Comparison of ENCODE assay signal across 26 cellular contexts in genomic region chrX:13875572-13875971, GRCh38. TPM values are rescaled to one million over a fixed set of nuclear protein-coding genes. Genes with fewer than 3 reads are reported as not detected.
"Had no signal": no experiment of that assay in that cellular context is flagged by ENCODE, and none has a peak within 500 bp of the region (broad histone marks: within the 10 kb centered on the region; RNA-seq: fewer than 3 reads in every experiment).

No MANE protein-coding gene starts in this region.

- H3K36me3 Mint-ChIP-seq: activated naive CD4-positive, alpha-beta T cell treated with anti-CD3 and anti-CD28 coated beads, Interleukin-2, amount 50 U/mL, for 72 hours; T-cell had no signal

- H3K4me3 Mint-ChIP-seq: activated B cell treated with CpG ODN at 0.5 μM for 24 hours; activated CD4-positive, alpha-beta T cell treated with anti-CD3 and anti-CD28 coated beads, Interleukin-2, amount 10 ng/mL, durations not matched to agents 7 days and 5 days; activated CD8-positive, alpha-beta T cell treated with anti-CD3 and anti-CD28 coated beads for 36 hours; activated naive CD8-positive, alpha-beta T cell treated with anti-CD3 and anti-CD28 coated beads, Interleukin-2, amount 50 U/mL, for 24 hours; activated T-cell treated with anti-CD3 and anti-CD28 coated beads, Interleukin-2, amount 50 U/mL, for 72 hours; T-cell had no signal

- ATAC-seq: activated CD8-positive, alpha-beta T cell treated with anti-CD3 and anti-CD28 coated beads for 36 hours; activated naive CD4-positive, alpha-beta T cell treated with anti-CD3 and anti-CD28 coated beads, Interleukin-2, amount 50 U/mL, for 72 hours; activated naive CD8-positive, alpha-beta T cell treated with anti-CD3 and anti-CD28 coated beads, Interleukin-2, amount 50 U/mL, for 24 hours; activated T-cell treated with anti-CD3 and anti-CD28 coated beads, Interleukin-2, amount 50 U/mL, for 72 hours; T-cell had no signal

- FAIRE-seq: TTC549 had no signal

- H3K4me1 Mint-ChIP-seq: activated B cell treated with CpG ODN at 0.5 μM for 24 hours; activated CD4-positive, alpha-beta T cell treated with anti-CD3 and anti-CD28 coated beads, Interleukin-2, amount 10 ng/mL, durations not matched to agents 7 days and 5 days; activated naive CD8-positive, alpha-beta T cell treated with anti-CD3 and anti-CD28 coated beads, Interleukin-2, amount 50 U/mL, for 24 hours; T-cell had no signal

- H3K9me3 Mint-ChIP-seq: activated B cell treated with CpG ODN at 0.5 μM for 24 hours; activated CD4-positive, alpha-beta T cell treated with anti-CD3 and anti-CD28 coated beads, Interleukin-2, amount 10 ng/mL, durations not matched to agents 7 days and 5 days; activated CD8-positive, alpha-beta T cell treated with anti-CD3 and anti-CD28 coated beads for 36 hours; activated naive CD4-positive, alpha-beta T cell treated with anti-CD3 and anti-CD28 coated beads, Interleukin-2, amount 50 U/mL, for 72 hours; activated naive CD8-positive, alpha-beta T cell treated with anti-CD3 and anti-CD28 coated beads, Interleukin-2, amount 50 U/mL, for 24 hours; activated T-cell treated with anti-CD3 and anti-CD28 coated beads, Interleukin-2, amount 50 U/mL, for 72 hours; activated T-helper 2 cell treated with anti-CD3 and anti-CD28 coated beads, Interferon-gamma antibody, Interleukin-2, Interleukin-4, amounts not matched to agents 10 μg/mL and 5 μg/mL and 100 μg/mL, durations not matched to agents 14 hours and 24 hours and 36 hours; T-cell had no signal

- H3K27ac Mint-ChIP-seq: activated B cell treated with CpG ODN at 0.5 μM for 24 hours; activated CD4-positive, alpha-beta T cell treated with anti-CD3 and anti-CD28 coated beads, Interleukin-2, amount 10 ng/mL, durations not matched to agents 7 days and 5 days; activated CD8-positive, alpha-beta T cell treated with anti-CD3 and anti-CD28 coated beads for 36 hours; activated naive CD4-positive, alpha-beta T cell treated with anti-CD3 and anti-CD28 coated beads, Interleukin-2, amount 50 U/mL, for 72 hours; activated naive CD8-positive, alpha-beta T cell treated with anti-CD3 and anti-CD28 coated beads, Interleukin-2, amount 50 U/mL, for 24 hours; activated T-cell treated with anti-CD3 and anti-CD28 coated beads, Interleukin-2, amount 50 U/mL, for 72 hours; activated T-helper 2 cell treated with anti-CD3 and anti-CD28 coated beads, Interferon-gamma antibody, Interleukin-2, Interleukin-4, amounts not matched to agents 10 μg/mL and 5 μg/mL and 100 μg/mL, durations not matched to agents 14 hours and 24 hours and 36 hours; T-cell had no signal

- H3K4me3 ChIP-seq: SK-N-MC had no signal

- H3K27me3 Mint-ChIP-seq: activated CD4-positive, alpha-beta T cell treated with anti-CD3 and anti-CD28 coated beads, Interleukin-2, amount 10 ng/mL, durations not matched to agents 7 days and 5 days; activated CD8-positive, alpha-beta T cell treated with anti-CD3 and anti-CD28 coated beads for 36 hours; activated naive CD8-positive, alpha-beta T cell treated with anti-CD3 and anti-CD28 coated beads, Interleukin-2, amount 50 U/mL, for 24 hours had no signal

- DNase-seq: activated B cell treated with CpG ODN at 0.5 μM for 24 hours; activated CD4-positive, alpha-beta T cell treated with anti-CD3 and anti-CD28 coated beads for 1 hour; activated CD4-positive, alpha-beta T cell treated with anti-CD3 and anti-CD28 coated beads, Interleukin-2, amount 10 ng/mL, durations not matched to agents 7 days and 5 days; activated CD8-positive, alpha-beta memory T cell treated with anti-CD3 and anti-CD28 coated beads, Interleukin-2, amount 50 U/mL, for 4 hours; activated CD8-positive, alpha-beta T cell treated with anti-CD3 and anti-CD28 coated beads for 36 hours; activated naive CD8-positive, alpha-beta T cell treated with anti-CD3 and anti-CD28 coated beads, Interleukin-2, amount 50 U/mL, for 24 hours; activated T-cell treated with anti-CD3 and anti-CD28 coated beads, Interleukin-2, amount 50 U/mL, for 72 hours; amygdala; caudate nucleus; KG1; NCI-H1092; NCI-H1417 treated with DMSO at 0.1 percent for 48 hours; NCI-H1694; NCI-H2029; NCI-H446 treated with DMSO at 0.1 percent for 48 hours; NCI-H524 treated with DMSO at 0.1 percent for 48 hours; NCI-H748 treated with DMSO at 0.1 percent for 48 hours; SIG-M5; T-cell; T-helper 2 cell; T1000 had no signal

RNA-seq across cellular contexts. Expression of gene GPM6B, which starts 58.7 kb away (rescaled TPM):
- total RNA-seq: activated B cell treated with CpG ODN at 0.5 μM for 24 hours; activated CD4-positive, alpha-beta T cell treated with anti-CD3 and anti-CD28 coated beads, Interleukin-2, amount 10 ng/mL, durations not matched to agents 7 days and 5 days; activated CD8-positive, alpha-beta T cell treated with anti-CD3 and anti-CD28 coated beads for 36 hours; activated naive CD4-positive, alpha-beta T cell treated with anti-CD3 and anti-CD28 coated beads, Interleukin-2, amount 50 U/mL, for 72 hours; activated T-cell treated with anti-CD3 and anti-CD28 coated beads, Interleukin-2, amount 50 U/mL, for 72 hours; activated T-helper 2 cell treated with anti-CD3 and anti-CD28 coated beads, Interferon-gamma antibody, Interleukin-2, Interleukin-4, amounts not matched to agents 10 μg/mL and 5 μg/mL and 100 μg/mL, durations not matched to agents 14 hours and 24 hours and 36 hours; OCI-LY7 had no signal
